ENCODE assay signal across 7 cellular contexts in genomic region chr10:73644015-73644743, GRCh38. TPM values are rescaled to one million over a fixed set of nuclear protein-coding genes. Genes with fewer than 3 reads are reported as not detected.
DNase-seq lines count a peak whose midpoint lies in the region; ATAC-seq, FAIRE-seq and TF ChIP-seq lines count a peak whose summit lies in the region.

No MANE protein-coding gene starts in this region.

- H3K4me1 Mint-ChIP-seq in activated naive CD4-positive, alpha-beta T cell treated with anti-CD3 and anti-CD28 coated beads, Interleukin-2, amount 10 ng/mL, durations not matched to agents 7 days and 5 days, result peaks cover 13% of the 10 kb centered on the region

- peak; percentile 77 to 86 (median 83) for ATAC-seq in pancreas
- no peak for ATAC-seq in GM21528 (IDR thresholded peaks at IDR 0.05; ENCODE audit: low FRiP score, unreplicated experiment)

- H3K27ac Mint-ChIP-seq in activated naive CD4-positive, alpha-beta T cell treated with anti-CD3 and anti-CD28 coated beads, Interleukin-2, amount 10 ng/mL, durations not matched to agents 7 days and 5 days, result no peak overlapping the region

- no peak overlapping the region for H3K4me3 Mint-ChIP-seq in activated naive CD4-positive, alpha-beta T cell treated with anti-CD3 and anti-CD28 coated beads, Interleukin-2, amount 10 ng/mL, durations not matched to agents 7 days and 5 days

- H3K36me3 Mint-ChIP-seq in activated naive CD4-positive, alpha-beta T cell treated with anti-CD3 and anti-CD28 coated beads, Interleukin-2, amount 10 ng/mL, durations not matched to agents 7 days and 5 days, result no peaks in the 10 kb centered on the region

- H3K27ac ChIP-seq in RWPE1, result no peak overlapping the region
- no peak overlapping the region for H3K27ac ChIP-seq in pancreas

- no peaks in the 10 kb centered on the region for H3K9me3 Mint-ChIP-seq in activated naive CD4-positive, alpha-beta T cell treated with anti-CD3 and anti-CD28 coated beads, Interleukin-2, amount 10 ng/mL, durations not matched to agents 7 days and 5 days

- WGBS in pancreas, 2 donors, result 12 to 17% methylated on average over 5 of the region's 5 CpGs

- TF ChIP-seq CTCF in GM10248 (IDR thresholded peaks at IDR 0.05; ENCODE audit: control extremely low read depth, extremely low read depth, low read depth, missing control alignments) (peak; percentile 90), RWPE1 (conservative IDR thresholded peaks at IDR 0.05; ENCODE audit: low read depth) (peak; percentile 77), pancreas (IDR thresholded peaks at IDR 0.05) (peak; percentile 67 to 77 (median 72))

- no peaks in the 10 kb centered on the region for H3K9me3 ChIP-seq in pancreas

- CTCF ChIA-PET in GM10248 (lab: Yijun Ruan, JAX), result interaction anchor here (0.7 to 12.6 kb wide), 36 partner anchors 9 to 545 kb away, joined by 3 to 180 read pairs (median 5); partner anchors contain the start of gene MRPS16
- CTCF ChIA-PET in RWPE1 (lab: Yijun Ruan, JAX), result interaction anchor here (0.6 to 3.2 kb wide), 17 partner anchors 9 to 706 kb away, joined by 3 to 62 read pairs (median 3); no protein-coding TSS in a partner anchor
- CTCF ChIA-PET in activated naive CD4-positive, alpha-beta T cell treated with anti-CD3 and anti-CD28 coated beads, Interleukin-2, amount 10 ng/mL, durations not matched to agents 7 days and 5 days (lab: Charles Lee), result interaction anchor here (0.6 to 10.1 kb wide), 31 partner anchors 9 to 475 kb away, joined by 3 to 134 read pairs (median 3); partner anchors contain the start of genes PPP3CB, SYNPO2L and USP54

- no peak overlapping the region for H3K4me3 ChIP-seq in pancreas

- DNase-seq in GM10248 (ENCODE audit: extremely low spot score) (peak; percentile 74), KG1 (lab: John Stamatoyannopoulos, UW) (peak; percentile 51), RWPE1 (ENCODE audit: low spot score) (peak; percentile 81), germinal center (ENCODE audit: low spot score) (peak; percentile 75), pancreas (peak in 4 of 6 donors; percentile 35 to 70 (median 43))
- peak; percentile 68 for DNase-seq in activated naive CD4-positive, alpha-beta T cell treated with anti-CD3 and anti-CD28 coated beads, Interleukin-2, amount 10 ng/mL, durations not matched to agents 7 days and 5 days

- H3K36me3 ChIP-seq in pancreas, result no peaks in the 10 kb centered on the region

- intact Hi-C loops in pancreas (cut with DNase I), result loop anchor here in 2 of 3 donors (5.0 to 10.0 kb wide), 2 partner anchors 109 to 117 kb away; no protein-coding TSS in a partner anchor

- no peaks in the 10 kb centered on the region for H3K4me1 ChIP-seq in pancreas

- POLR2A ChIA-PET in GM10248 (lab: Yijun Ruan, JAX) (interaction anchor here (0.6 kb wide), 1 partner anchor 14 kb away, joined by 6 read pairs; no protein-coding TSS in a partner anchor), RWPE1 (lab: Yijun Ruan, JAX; ENCODE audit: low non-redundant PET) (no interaction called here)

- no peaks in the 10 kb centered on the region for H3K27me3 ChIP-seq in pancreas

- H3K27me3 Mint-ChIP-seq in activated naive CD4-positive, alpha-beta T cell treated with anti-CD3 and anti-CD28 coated beads, Interleukin-2, amount 10 ng/mL, durations not matched to agents 7 days and 5 days, result peaks cover 75% of the 10 kb centered on the region

- no peak for FAIRE-seq in pancreas (lab: Jason Lieb, UNC)

RNA-seq across cellular contexts. Expression of gene MYOZ1, which starts 2.9 kb away (rescaled TPM):
- under 1 TPM in 2 of 6 donors, not detected in 4; 0.21 to 0.31 TPM for total RNA-seq in pancreas
- 1 to 10 TPM in 1 of 2 donors, under 1 TPM in 1; 0.11 to 1.2 TPM for polyA plus RNA-seq in pancreas

RNA-seq across cellular contexts. Expression of gene SYNPO2L, which starts 11.7 kb away (rescaled TPM):
- under 1 TPM in 1 of 6 donors, not detected in 5; 0.31 TPM for total RNA-seq in pancreas
- under 1 TPM; 0.02 to 0.04 TPM for polyA plus RNA-seq in pancreas

RNA-seq across cellular contexts. Expression of gene USP54, which starts 53.0 kb away (rescaled TPM):
- total RNA-seq in pancreas, result 10 to 100 TPM; 14.8 to 49.9 (median 27.4) TPM
- 10 to 100 TPM; 12.1 to 15.6 TPM for polyA plus RNA-seq in pancreas

RNA-seq across cellular contexts. Expression of gene AGAP5, which starts 53.7 kb away (rescaled TPM):
- total RNA-seq in pancreas, result 1 to 10 TPM; 4.3 to 8.7 (median 7.0) TPM
- 10 to 100 TPM; 11.8 to 18.4 TPM for polyA plus RNA-seq in pancreas
